8 cellular contexts compared by ENCODE assay signal in genomic region chrX:48597353-48598264, GRCh38. TPM values are rescaled to one million over a fixed set of nuclear protein-coding genes. Genes with fewer than 3 reads are reported as not detected.
DNase-seq lines count a peak whose midpoint lies in the region; ATAC-seq and TF ChIP-seq lines count a peak whose summit lies in the region.

WDR13 (plus strand) TSS chrX:48597492; CDS start chrX:48597997, 505 bp downstream.

- TF ChIP-seq CTCF in SU-DHL-6 (IDR thresholded peaks at IDR 0.05; ENCODE audit: insufficient read depth, low read length, poor library complexity, severe bottlenecking) (no peak), glutamatergic neuron (IDR thresholded peaks at IDR 0.05; ENCODE audit: partially characterized antibody, unreplicated experiment) (no peak), osteoblast (IDR thresholded peaks at IDR 0.05; ENCODE audit: extremely low read depth, low read depth, low read length) (no peak), testis (IDR thresholded peaks at IDR 0.05) (no peak)

- DNase-seq in GM04504 (ENCODE audit: low read depth) (peak; percentile 83), NCI-H1417 (lab: John Stamatoyannopoulos, UW) (peak; percentile 89 to 95 (median 92)), glutamatergic neuron (peak; percentile 90), osteoblast (ENCODE audit: insufficient read length, low spot score, missing footprints) (peak; percentile 96), testis (peak; percentile 94)
- DNase-seq in activated naive CD8-positive, alpha-beta T cell treated with anti-CD3 and anti-CD28 coated beads, Interleukin-2, amount 10 ng/mL, durations not matched to agents 7 days and 5 days: peak; percentile 89

- H3K27ac Mint-ChIP-seq in activated naive CD8-positive, alpha-beta T cell treated with anti-CD3 and anti-CD28 coated beads, Interleukin-2, amount 10 ng/mL, durations not matched to agents 7 days and 5 days: peak within 1 kb of the TSS; percentile 99
- peak within 1 kb of the TSS; percentile 99 for H3K27ac Mint-ChIP-seq in glutamatergic neuron (ENCODE audit: unreplicated experiment)

- no peaks in the 10 kb centered on the region for H3K27me3 Mint-ChIP-seq in activated naive CD8-positive, alpha-beta T cell treated with anti-CD3 and anti-CD28 coated beads, Interleukin-2, amount 10 ng/mL, durations not matched to agents 7 days and 5 days
- peaks cover 3% of the 10 kb centered on the region for H3K27me3 Mint-ChIP-seq in glutamatergic neuron (ENCODE audit: unreplicated experiment)

- peak within 1 kb of the TSS; percentile 66 for H3K27ac ChIP-seq in SU-DHL-6 (ENCODE audit: low read depth, low read length)
- peak within 1 kb of the TSS; percentile 96 for H3K27ac ChIP-seq in osteoblast (ENCODE audit: low read depth, low read length)
- H3K27ac ChIP-seq in testis: peak within 1 kb of the TSS; percentile 93 to 95

- H3K4me3 ChIP-seq in SU-DHL-6 (ENCODE audit: insufficient read depth, low read length, poor library complexity, severe bottlenecking): peak within 1 kb of the TSS; percentile 66
- peak within 1 kb of the TSS; percentile 82 for H3K4me3 ChIP-seq in osteoblast (ENCODE audit: insufficient read depth, low read length)
- peak within 1 kb of the TSS; percentile 66 to 67 for H3K4me3 ChIP-seq in testis

- no peaks in the 10 kb centered on the region for H4K20me1 ChIP-seq in SU-DHL-6 (ENCODE audit: low read depth, low read length)
- no peaks in the 10 kb centered on the region for H4K20me1 ChIP-seq in osteoblast (ENCODE audit: insufficient read depth, low read length)

- no peaks in the 10 kb centered on the region for H3K36me3 Mint-ChIP-seq in activated naive CD8-positive, alpha-beta T cell treated with anti-CD3 and anti-CD28 coated beads, Interleukin-2, amount 10 ng/mL, durations not matched to agents 7 days and 5 days
- no peaks in the 10 kb centered on the region for H3K36me3 Mint-ChIP-seq in glutamatergic neuron (ENCODE audit: unreplicated experiment)

- peaks cover 5% of the 10 kb centered on the region for H3K4me1 ChIP-seq in osteoblast (ENCODE audit: insufficient read depth, low read length)
- H3K4me1 ChIP-seq in testis: peaks cover 5% of the 10 kb centered on the region

- H3K9me3 Mint-ChIP-seq in activated naive CD8-positive, alpha-beta T cell treated with anti-CD3 and anti-CD28 coated beads, Interleukin-2, amount 10 ng/mL, durations not matched to agents 7 days and 5 days: no peaks in the 10 kb centered on the region
- H3K9me3 Mint-ChIP-seq in glutamatergic neuron (ENCODE audit: unreplicated experiment): peaks cover 7% of the 10 kb centered on the region

- POLR2A ChIA-PET in activated naive CD8-positive, alpha-beta T cell treated with anti-CD3 and anti-CD28 coated beads, Interleukin-2, amount 10 ng/mL, durations not matched to agents 7 days and 5 days (lab: Charles Lee): interaction anchor here (0.7 to 1.6 kb wide), 4 partner anchors 24 to 204 kb away, joined by 3 to 11 read pairs (median 4); partner anchors contain the start of genes HDAC6 and RBM3

- ATAC-seq in HG02588 (IDR thresholded peaks at IDR 0.05; ENCODE audit: unreplicated experiment): peak; percentile 76
- ATAC-seq in activated naive CD8-positive, alpha-beta T cell treated with anti-CD3 and anti-CD28 coated beads, Interleukin-2, amount 10 ng/mL, durations not matched to agents 7 days and 5 days (ENCODE audit: low read depth): peak; percentile 88

- H3K4me2 ChIP-seq in SU-DHL-6 (ENCODE audit: low read depth, low read length, poor library complexity, severe bottlenecking) (peak within 1 kb of the TSS; percentile 53), osteoblast (ENCODE audit: insufficient read depth, low read length) (peak within 1 kb of the TSS; percentile 94)

- H3K27me3 ChIP-seq in SU-DHL-6 (ENCODE audit: low read length): no peaks in the 10 kb centered on the region
- no peaks in the 10 kb centered on the region for H3K27me3 ChIP-seq in osteoblast (ENCODE audit: insufficient read depth, low read length)
- no peaks in the 10 kb centered on the region for H3K27me3 ChIP-seq in testis

- peaks cover 7% of the 10 kb centered on the region for H3K4me1 Mint-ChIP-seq in activated naive CD8-positive, alpha-beta T cell treated with anti-CD3 and anti-CD28 coated beads, Interleukin-2, amount 10 ng/mL, durations not matched to agents 7 days and 5 days
- H3K4me1 Mint-ChIP-seq in glutamatergic neuron (ENCODE audit: low read depth, unreplicated experiment): no peaks in the 10 kb centered on the region

- no peaks in the 10 kb centered on the region for H3K9me2 ChIP-seq in SU-DHL-6 (replicated peaks; ENCODE audit: insufficient read depth, low read length)

- peak within 1 kb of the TSS; percentile 98 for H3K4me3 Mint-ChIP-seq in activated naive CD8-positive, alpha-beta T cell treated with anti-CD3 and anti-CD28 coated beads, Interleukin-2, amount 10 ng/mL, durations not matched to agents 7 days and 5 days
- H3K4me3 Mint-ChIP-seq in glutamatergic neuron (ENCODE audit: unreplicated experiment): peak within 1 kb of the TSS; percentile 96

- H3K9ac ChIP-seq in SU-DHL-6 (ENCODE audit: low read length): peak within 1 kb of the TSS; percentile 82

- intact Hi-C loops in testis (cut with DNase I; ENCODE audit: low total_unique reads): no loop called here

- H2AFZ ChIP-seq in SU-DHL-6 (ENCODE audit: low read depth, low read length, severe bottlenecking) (peak within 1 kb of the TSS; percentile 78), osteoblast (ENCODE audit: low read length) (peak within 1 kb of the TSS; percentile 77)

- H3F3A ChIP-seq in SU-DHL-6 (ENCODE audit: insufficient read depth): no peaks in the 10 kb centered on the region

- no peak for TF ChIP-seq POLR2A in testis (IDR thresholded peaks at IDR 0.05)

- H3K79me2 ChIP-seq in SU-DHL-6 (ENCODE audit: insufficient read depth, low read length) (no peaks in the 10 kb centered on the region), osteoblast (ENCODE audit: insufficient read depth, low read length) (peaks cover 6% of the 10 kb centered on the region)

- H3K36me3 ChIP-seq in SU-DHL-6 (ENCODE audit: low read length) (no peaks in the 10 kb centered on the region), osteoblast (ENCODE audit: insufficient read depth, low read length) (peaks cover 25% of the 10 kb centered on the region), testis (ENCODE audit: low read depth, missing control alignments) (no peaks in the 10 kb centered on the region)

- H3K9me3 ChIP-seq in SU-DHL-6 (ENCODE audit: insufficient read depth, low read length): no peaks in the 10 kb centered on the region
- H3K9me3 ChIP-seq in osteoblast (ENCODE audit: low read depth, low read length): no peaks in the 10 kb centered on the region
- H3K9me3 ChIP-seq in testis: no peaks in the 10 kb centered on the region

- 3 to 6% methylated on average over 29 to 48 of the region's 62 CpGs for WGBS in testis, 2 donors

RNA-seq across cellular contexts. Expression of gene WDR13, which starts in this region (rescaled TPM):
- total RNA-seq in activated naive CD8-positive, alpha-beta T cell treated with anti-CD3 and anti-CD28 coated beads, Interleukin-2, amount 10 ng/mL, durations not matched to agents 7 days and 5 days: 10 to 100 TPM; 45.6 to 52.0 TPM
- total RNA-seq in glutamatergic neuron (ENCODE audit: unreplicated experiment) (70.4 TPM), osteoblast (78.1 and 88.7 TPM in 2 replicates), testis (100 to 1,000 TPM; 109 to 148 TPM)
- polyA plus RNA-seq in testis (ENCODE audit: insufficient read depth, low read depth, low replicate concordance): 69.6 TPM

Comparison
In these comparisons a context has a peak if more than half of its experiments do, and no peak if none do; other contexts are left out.
1. Peak in every context shown above with its lines: DNase-seq, ATAC-seq, H3K4me3 ChIP-seq and H3K27ac ChIP-seq.